2 cellular contexts compared by ENCODE assay signal in genomic region chr17:49708515-49709161, GRCh38.
TF ChIP-seq lines count a peak whose summit lies in the region.

No MANE protein-coding gene starts in this region.

TF ChIP-seq in SK-N-SH, 30 proteins besides CTCF, POLR2A, EP300 and RAD21 (continued from another document):
- TF ChIP-seq MXI1 (IDR thresholded peaks at IDR 0.05; ENCODE audit: low read depth, low read length) (no peak), ZBTB33 (IDR thresholded peaks at IDR 0.05; ENCODE audit: borderline replicate concordance, low read depth) (no peak), REST (IDR thresholded peaks at IDR 0.05; ENCODE audit: low read depth, low read length) (no peak), RCOR1 (IDR thresholded peaks at IDR 0.05; ENCODE audit: low read length) (no peak)

TF ChIP-seq in SK-N-SH treated with all-trans-retinoic acid at 6 μM for 48 hours, 23 proteins besides CTCF, POLR2A, EP300 and RAD21 (continued from another document):
- TF ChIP-seq PATZ1 (CRISPR knock-in tag; IDR thresholded peaks at IDR 0.05; ENCODE audit: borderline replicate concordance): no peak
- TF ChIP-seq ZNF8 (CRISPR knock-in tag; IDR thresholded peaks at IDR 0.05): no peak
- TF ChIP-seq TCF4 (CRISPR knock-in tag; IDR thresholded peaks at IDR 0.05; ENCODE audit: borderline replicate concordance): no peak
- TF ChIP-seq ESRRG (CRISPR knock-in tag; IDR thresholded peaks at IDR 0.05): no peak
- no peak for TF ChIP-seq PPARA (CRISPR knock-in tag; IDR thresholded peaks at IDR 0.05; ENCODE audit: borderline replicate concordance)
- no peak for TF ChIP-seq GLIS3 (CRISPR knock-in tag; IDR thresholded peaks at IDR 0.05)
- no peak for TF ChIP-seq ARNTL (CRISPR knock-in tag; IDR thresholded peaks at IDR 0.05; ENCODE audit: borderline replicate concordance, low read depth)
